9 cellular contexts compared by ENCODE assay signal in genomic region chr3:151837057-151837456, GRCh38. TPM values are rescaled to one million over a fixed set of nuclear protein-coding genes. Genes with fewer than 3 reads are reported as not detected.
DNase-seq lines count a peak whose midpoint lies in the region; ATAC-seq and TF ChIP-seq lines count a peak whose summit lies in the region.
"Had no signal": no experiment of that assay in that cellular context is flagged by ENCODE, and none has a peak within 500 bp of the region (broad histone marks: within the 10 kb centered on the region; RNA-seq: fewer than 3 reads in every experiment).

No MANE protein-coding gene starts in this region.

- H3K4me3 ChIP-seq in epithelial cell of esophagus (ENCODE audit: low read length) (no peak overlapping the region), psoas muscle (no peak overlapping the region)

- WGBS in psoas muscle, 3 donors: 51 to 74% (median 61%) methylated on average over 4 of the region's 4 CpGs

- TF ChIP-seq CTCF in epithelial cell of esophagus (IDR thresholded peaks at IDR 0.05; ENCODE audit: insufficient read depth, low read depth, low read length, missing control alignments) (no peak), psoas muscle (IDR thresholded peaks at IDR 0.05) (no peak)

- no peaks in the 10 kb centered on the region for H3K36me3 ChIP-seq in psoas muscle (ENCODE audit: insufficient read depth in 1 of 2, low read depth in 1 of 2)

- DNase-seq in NOMO-1 treated with dmso at 0.1 percent for 144 hours (lab: John Stamatoyannopoulos, UW; ENCODE audit: unreplicated experiment): peak; percentile 40
- peak; percentile 97 for DNase-seq in epithelial cell of esophagus (ENCODE audit: low read depth)
- no peak for DNase-seq in psoas muscle
- DNase-seq: activated CD4-positive, alpha-beta T cell treated with anti-CD3 and anti-CD28 coated beads, Interleukin-2, amount 10 ng/mL, durations not matched to agents 24 days and 14 days had no signal

- no peaks in the 10 kb centered on the region for H3K27me3 ChIP-seq in psoas muscle (ENCODE audit: insufficient read depth in 3 of 3, low read length in 2 of 3)

- peaks cover 11% of the 10 kb centered on the region for H3K4me1 ChIP-seq in psoas muscle

- intact Hi-C loops in psoas muscle (cut with DNase I): loop anchor here in 1 of 2 donors (10.0 kb wide), 1 partner anchor 372 kb away; the partner anchor contains the start of gene IGSF10

- H3K9me3 ChIP-seq in psoas muscle: no peaks in the 10 kb centered on the region

- ATAC-seq in GM18519 (IDR thresholded peaks at IDR 0.05; ENCODE audit: low FRiP score, unreplicated experiment) (peak; percentile 42), psoas muscle (peak; percentile 44 to 65 (median 58)), HG03039 (IDR thresholded peaks at IDR 0.05; ENCODE audit: unreplicated experiment) (no peak), GM18861 (IDR thresholded peaks at IDR 0.05; ENCODE audit: unreplicated experiment) (no peak), GM19035 (IDR thresholded peaks at IDR 0.05; ENCODE audit: unreplicated experiment) (no peak), GM21390 (IDR thresholded peaks at IDR 0.05; ENCODE audit: unreplicated experiment) (no peak)

- no peak overlapping the region for H3K27ac ChIP-seq in psoas muscle

RNA-seq across cellular contexts. Expression of gene AADAC, which starts 23.1 kb away (rescaled TPM):
- under 1 TPM in 1 of 4 donors, not detected in 3; 0.71 TPM for total RNA-seq in psoas muscle
- under 1 TPM in 1 of 3 donors, not detected in 2; 0.14 TPM for polyA plus RNA-seq in psoas muscle
- total RNA-seq: activated CD4-positive, alpha-beta T cell treated with anti-CD3 and anti-CD28 coated beads, Interleukin-2, amount 10 ng/mL, durations not matched to agents 24 days and 14 days had no signal

RNA-seq across cellular contexts. Expression of gene SUCNR1, which starts 36.4 kb away (rescaled TPM):
- total RNA-seq in psoas muscle: under 1 TPM in 3 of 4 donors, not detected in 1; 0.13 to 0.32 (median 0.18) TPM
- polyA plus RNA-seq in psoas muscle: under 1 TPM in 2 of 3 donors, not detected in 1; 0.01 to 0.05 TPM
- total RNA-seq: activated CD4-positive, alpha-beta T cell treated with anti-CD3 and anti-CD28 coated beads, Interleukin-2, amount 10 ng/mL, durations not matched to agents 24 days and 14 days had no signal

Comparison
In these comparisons a context has a peak if more than half of its experiments do, and no peak if none do; other contexts are left out.
1. ATAC-seq: peak in GM18519 (single experiment) and psoas muscle (4 of 4); none in HG03039 (single experiment), GM18861 (single experiment), GM19035 (single experiment) and GM21390 (single experiment).
2. DNase-seq: peak in NOMO-1 treated with dmso at 0.1 percent for 144 hours (single experiment) and epithelial cell of esophagus (single experiment); none in psoas muscle (0 of 2).